In genomic region chr1:206816390-206817287, GRCh38 we compare ENCODE assay signal across 1 cellular context.
A peak's percentile ranks its signal among the peaks of the same experiment; 100 is the strongest.
TF ChIP-seq lines count a peak whose summit lies in the region.

No MANE protein-coding gene starts in this region.

TF ChIP-seq in K562, 482 proteins besides CTCF, POLR2A, EP300 and RAD21 (continued from another document and continues in another):
- TF ChIP-seq MGA (IDR thresholded peaks at IDR 0.05) (peak; percentile 16; the same call in 1 of the 2 replicates), SIX5 (IDR thresholded peaks at IDR 0.05; ENCODE audit: borderline replicate concordance in 1 of 2, insufficient read depth in 1 of 2, low read depth in 1 of 2, low read length in 2 of 2) (no peak), RBM25 (IDR thresholded peaks at IDR 0.05; ENCODE audit: low read depth, low read length, severe bottlenecking) (no peak), SMAD3 (CRISPR knock-in tag; conservative IDR thresholded peaks at IDR 0.05) (no peak), HDAC8 (tag; IDR thresholded peaks at IDR 0.05) (no peak), SIN3A (IDR thresholded peaks at IDR 0.05; ENCODE audit: borderline replicate concordance in 2 of 2, control insufficient read depth in 1 of 2, low read depth in 2 of 2, low read length in 2 of 2) (no peak), NFIX (CRISPR knock-in tag; IDR thresholded peaks at IDR 0.05; ENCODE audit: low read depth) (no peak), ZNF785 (CRISPR knock-in tag; IDR thresholded peaks at IDR 0.05) (no peak), LARP7 (IDR thresholded peaks at IDR 0.05) (no peak), ZEB2 (IDR thresholded peaks at IDR 0.05) (peak; percentile 60; the same call in 1 of the 2 replicates), ZNF592 (IDR thresholded peaks at IDR 0.05) (peak; percentile 50), PREB (CRISPR knock-in tag; IDR thresholded peaks at IDR 0.05) (no peak), DEAF1 (CRISPR knock-in tag; IDR thresholded peaks at IDR 0.05) (no peak), ZNF121 (CRISPR knock-in tag; conservative IDR thresholded peaks at IDR 0.05) (no peak), KLF13 (tag; IDR thresholded peaks at IDR 0.05; ENCODE audit: borderline replicate concordance, low read depth) (no peak), NR2F6 (CRISPR knock-in tag; IDR thresholded peaks at IDR 0.05) (no peak), CREM (IDR thresholded peaks at IDR 0.05; ENCODE audit: low read depth) (peak; percentile 75), ZNF133 (CRISPR knock-in tag; IDR thresholded peaks at IDR 0.05) (no peak), FOXP1 (CRISPR knock-in tag; IDR thresholded peaks at IDR 0.05) (no peak), MTA1 (IDR thresholded peaks at IDR 0.05; ENCODE audit: borderline replicate concordance) (peak; percentile 49; the same call in 1 of the 2 replicates), GTF2A2 (tag; IDR thresholded peaks at IDR 0.05) (no peak), HDAC3 (IDR thresholded peaks at IDR 0.05; ENCODE audit: borderline replicate concordance, partially characterized antibody) (no peak), RAD51 (IDR thresholded peaks at IDR 0.05; ENCODE audit: borderline replicate concordance, low read depth) (no peak; the same call in 1 of the 2 replicates), TEAD1 (CRISPR knock-in tag; IDR thresholded peaks at IDR 0.05) (0 out of 4 replicates have a peak, but pooled peaks of 1 of the 2 experiments have one; percentile 31), RBM14 (IDR thresholded peaks at IDR 0.05; ENCODE audit: borderline replicate concordance, insufficient read depth, low read depth, low read length) (no peak), NCOA2 (IDR thresholded peaks at IDR 0.05; ENCODE audit: partially characterized antibody in 2 of 2) (peak in 1 of 2 experiments; percentile 47), ZBTB43 (CRISPR knock-in tag; IDR thresholded peaks at IDR 0.05) (no peak), ATF3 (IDR thresholded peaks at IDR 0.05) (peak; percentile 41; the same call in 1 of the 2 replicates), ATF3 (CRISPR knock-in tag; conservative IDR thresholded peaks at IDR 0.05) (no peak), ZNF584 (CRISPR knock-in tag; IDR thresholded peaks at IDR 0.05; ENCODE audit: low read depth) (no peak), PCBP2 (IDR thresholded peaks at IDR 0.05; ENCODE audit: low read depth, low read length, poor library complexity, severe bottlenecking) (no peak), TAF9B (IDR thresholded peaks at IDR 0.05; ENCODE audit: partially characterized antibody) (peak; percentile 42), SMARCA5 (IDR thresholded peaks at IDR 0.05) (0 out of 2 replicates have a peak, but pooled peaks have one; percentile 28), KDM2B (CRISPR knock-in tag; IDR thresholded peaks at IDR 0.05) (no peak), TSC22D4 (tag; IDR thresholded peaks at IDR 0.05) (no peak), GABPB2 (CRISPR knock-in tag; conservative IDR thresholded peaks at IDR 0.05) (no peak), RBBP5 (IDR thresholded peaks at IDR 0.05; ENCODE audit: borderline replicate concordance, insufficient read depth, low read length, poor library complexity, severe bottlenecking) (peak; percentile 53)
- TF ChIP-seq, protein P1, sequence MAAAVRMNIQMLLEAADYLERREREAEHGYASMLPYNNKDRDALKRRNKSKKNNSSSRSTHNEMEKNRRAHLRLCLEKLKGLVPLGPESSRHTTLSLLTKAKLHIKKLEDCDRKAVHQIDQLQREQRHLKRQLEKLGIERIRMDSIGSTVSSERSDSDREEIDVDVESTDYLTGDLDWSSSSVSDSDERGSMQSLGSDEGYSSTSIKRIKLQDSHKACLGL (CRISPR knock-in tag; IDR thresholded peaks at IDR 0.05; ENCODE audit: borderline replicate concordance, poor library complexity, severe bottlenecking), result no peak
- TF ChIP-seq, protein P2, sequence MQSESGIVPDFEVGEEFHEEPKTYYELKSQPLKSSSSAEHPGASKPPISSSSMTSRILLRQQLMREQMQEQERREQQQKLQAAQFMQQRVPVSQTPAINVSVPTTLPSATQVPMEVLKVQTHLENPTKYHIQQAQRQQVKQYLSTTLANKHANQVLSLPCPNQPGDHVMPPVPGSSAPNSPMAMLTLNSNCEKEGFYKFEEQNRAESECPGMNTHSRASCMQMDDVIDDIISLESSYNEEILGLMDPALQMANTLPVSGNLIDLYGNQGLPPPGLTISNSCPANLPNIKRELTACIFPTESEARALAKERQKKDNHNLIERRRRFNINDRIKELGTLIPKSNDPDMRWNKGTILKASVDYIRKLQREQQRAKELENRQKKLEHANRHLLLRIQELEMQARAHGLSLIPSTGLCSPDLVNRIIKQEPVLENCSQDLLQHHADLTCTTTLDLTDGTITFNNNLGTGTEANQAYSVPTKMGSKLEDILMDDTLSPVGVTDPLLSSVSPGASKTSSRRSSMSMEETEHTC (IDR thresholded peaks at IDR 0.05), result no peak
